Comparison of ENCODE assay signal across 11 cellular contexts in genomic region chr17:59377410-59377809, GRCh38.
DNase-seq lines count a peak whose midpoint lies in the region; ATAC-seq and TF ChIP-seq lines count a peak whose summit lies in the region.
"Had no signal": no experiment of that assay in that cellular context is flagged by ENCODE, and none has a peak within 500 bp of the region (broad histone marks: within the 10 kb centered on the region; RNA-seq: fewer than 3 reads in every experiment).

No MANE protein-coding gene starts in this region.

- H3K4me1 Mint-ChIP-seq in nephron: peaks cover 47% of the 10 kb centered on the region
- H3K4me1 Mint-ChIP-seq in activated naive CD8-positive, alpha-beta T cell treated with anti-CD3 and anti-CD28 coated beads, Interleukin-2, amount 50 U/mL, for 24 hours: peaks cover 57% of the 10 kb centered on the region

- ATAC-seq in GM19463 (IDR thresholded peaks at IDR 0.05; ENCODE audit: unreplicated experiment): no peak
- ATAC-seq in activated naive CD8-positive, alpha-beta T cell treated with anti-CD3 and anti-CD28 coated beads, Interleukin-2, amount 50 U/mL, for 24 hours: no peak
- ATAC-seq: activated CD4-positive, CD25-positive, alpha-beta regulatory T cell treated with anti-CD3 and anti-CD28 coated beads, Interleukin-2, amount 50 U/mL, for 24 hours had no signal

- peak overlapping the region; percentile 35 to 88 (median 72) for H3K27ac Mint-ChIP-seq in nephron
- no peak overlapping the region for H3K27ac Mint-ChIP-seq in activated naive CD8-positive, alpha-beta T cell treated with anti-CD3 and anti-CD28 coated beads, Interleukin-2, amount 50 U/mL, for 24 hours

- peak overlapping the region; percentile 99 for H3K27ac ChIP-seq in cingulate gyrus (ENCODE audit: low read depth, low read length)

- peaks cover 5% of the 10 kb centered on the region for H3K36me3 Mint-ChIP-seq in nephron (ENCODE audit: low read depth)
- peaks cover 3% of the 10 kb centered on the region for H3K36me3 Mint-ChIP-seq in activated naive CD8-positive, alpha-beta T cell treated with anti-CD3 and anti-CD28 coated beads, Interleukin-2, amount 50 U/mL, for 24 hours (ENCODE audit: low read depth)

- no peak overlapping the region for H3K4me3 Mint-ChIP-seq in nephron
- no peak overlapping the region for H3K4me3 Mint-ChIP-seq in activated naive CD8-positive, alpha-beta T cell treated with anti-CD3 and anti-CD28 coated beads, Interleukin-2, amount 50 U/mL, for 24 hours

- no peaks in the 10 kb centered on the region for H3K9me3 Mint-ChIP-seq in nephron
- no peaks in the 10 kb centered on the region for H3K9me3 Mint-ChIP-seq in activated naive CD8-positive, alpha-beta T cell treated with anti-CD3 and anti-CD28 coated beads, Interleukin-2, amount 50 U/mL, for 24 hours

- no peaks in the 10 kb centered on the region for H3K27me3 Mint-ChIP-seq in nephron (ENCODE audit: low read depth)
- no peaks in the 10 kb centered on the region for H3K27me3 Mint-ChIP-seq in activated naive CD8-positive, alpha-beta T cell treated with anti-CD3 and anti-CD28 coated beads, Interleukin-2, amount 50 U/mL, for 24 hours

- TF ChIP-seq CTCF in nephron (IDR thresholded peaks at IDR 0.05; ENCODE audit: unreplicated experiment in 3 of 3): no peak

- DNase-seq in DMS 273 treated with DMSO at 0.1 percent for 48 hours (lab: John Stamatoyannopoulos, UW) (peak; percentile 94), NCI-H2029 treated with DMSO at 0.1 percent for 48 hours (lab: John Stamatoyannopoulos, UW) (peak; percentile 67), putamen (ENCODE audit: low spot score) (no peak)
- no peak for DNase-seq in activated CD4-positive, alpha-beta T cell treated with anti-CD3 and anti-CD28 coated beads, Interleukin-2, amount 50 U/mL, for 4 hours
- DNase-seq in activated naive CD8-positive, alpha-beta T cell treated with anti-CD3 and anti-CD28 coated beads, Interleukin-2, amount 50 U/mL, for 24 hours: no peak
- DNase-seq: Calu3, occipital lobe had no signal

Comparison
In these comparisons a context has a peak if more than half of its experiments do, and no peak if none do; other contexts are left out.
1. DNase-seq: peak in DMS 273 treated with DMSO at 0.1 percent for 48 hours (single experiment) and NCI-H2029 treated with DMSO at 0.1 percent for 48 hours (single experiment); none in activated CD4-positive, alpha-beta T cell treated with anti-CD3 and anti-CD28 coated beads, Interleukin-2, amount 50 U/mL, for 4 hours (0 of 2), putamen (single experiment) and activated naive CD8-positive, alpha-beta T cell treated with anti-CD3 and anti-CD28 coated beads, Interleukin-2, amount 50 U/mL, for 24 hours (single experiment).